In the genomic region with DNA sequence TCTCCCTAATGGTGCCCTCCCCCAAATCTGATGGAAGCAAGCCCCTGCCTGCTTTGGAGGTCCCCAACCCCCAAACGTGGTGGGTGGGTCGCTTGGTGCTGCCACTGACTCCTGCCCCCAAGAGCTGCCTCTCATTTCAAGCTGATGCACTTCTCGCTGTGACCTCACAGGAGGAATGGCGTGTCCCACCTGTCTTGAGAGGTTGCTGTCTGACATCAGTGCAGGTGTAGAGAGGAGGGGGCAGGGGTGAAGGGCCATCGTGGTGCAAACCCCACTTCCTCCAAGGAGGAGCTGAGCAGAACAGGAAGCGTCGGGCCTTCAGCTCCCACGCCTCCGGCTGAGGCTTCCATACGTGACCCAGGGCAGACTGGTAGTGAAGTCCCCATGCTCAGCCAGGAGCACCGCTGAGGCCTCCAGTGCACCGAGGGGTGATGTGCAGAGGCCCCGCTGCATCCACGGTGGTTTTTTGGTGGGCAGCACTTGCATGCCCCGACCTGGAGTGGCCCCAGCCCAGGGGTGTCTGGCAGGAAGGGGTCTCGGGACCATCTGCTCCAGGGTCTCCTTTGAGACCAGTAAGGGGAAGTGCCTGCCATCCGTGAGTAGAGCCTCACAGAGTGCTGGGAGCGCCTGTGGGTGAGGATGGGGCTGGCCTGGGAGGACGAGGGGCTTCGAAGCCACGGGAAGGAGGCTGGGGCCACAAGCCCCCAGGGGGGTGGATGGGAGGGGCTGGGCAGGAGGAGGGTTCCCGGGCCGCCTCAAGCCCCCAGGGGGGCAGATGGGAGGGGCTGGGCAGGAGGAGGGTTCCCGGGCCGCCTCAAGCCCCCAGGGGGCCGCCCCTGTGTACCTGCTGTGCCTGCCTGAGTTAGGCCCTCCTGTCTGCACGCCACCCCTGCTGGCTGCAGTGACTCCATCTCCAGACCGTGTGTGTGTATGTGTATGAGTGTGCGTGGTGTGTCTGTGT, we compare ENCODE assay signal across 1 cellular context.
TF ChIP-seq lines count a peak whose summit lies in the region.

No MANE protein-coding gene starts in this region.

TF ChIP-seq in H1, 55 proteins besides CTCF, POLR2A, EP300 and RAD21:
- TF ChIP-seq HDAC6 (IDR thresholded peaks at IDR 0.05; ENCODE audit: low read depth, low read length) = no peak
- no peak for TF ChIP-seq NANOG (IDR thresholded peaks at IDR 0.05; ENCODE audit: insufficient read depth, low read depth, low read length, poor library complexity, severe bottlenecking)
- no peak for TF ChIP-seq EGR1 (IDR thresholded peaks at IDR 0.05; ENCODE audit: borderline replicate concordance, low read depth, low read length)
- TF ChIP-seq, protein P1, sequence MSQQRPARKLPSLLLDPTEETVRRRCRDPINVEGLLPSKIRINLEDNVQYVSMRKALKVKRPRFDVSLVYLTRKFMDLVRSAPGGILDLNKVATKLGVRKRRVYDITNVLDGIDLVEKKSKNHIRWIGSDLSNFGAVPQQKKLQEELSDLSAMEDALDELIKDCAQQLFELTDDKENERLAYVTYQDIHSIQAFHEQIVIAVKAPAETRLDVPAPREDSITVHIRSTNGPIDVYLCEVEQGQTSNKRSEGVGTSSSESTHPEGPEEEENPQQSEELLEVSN (IDR thresholded peaks at IDR 0.05) = no peak
- TF ChIP-seq BCL11A (IDR thresholded peaks at IDR 0.05; ENCODE audit: low read depth in 2 of 2, low read length in 2 of 2) = no peak
- TF ChIP-seq TEAD4 (IDR thresholded peaks at IDR 0.05; ENCODE audit: low read depth, low read length) = no peak
- TF ChIP-seq YY1 (IDR thresholded peaks at IDR 0.05; ENCODE audit: low read depth, low read length) = no peak
- TF ChIP-seq TAF7 (optimal IDR thresholded peaks at IDR 0.05; ENCODE audit: borderline replicate concordance, low read depth, low read length) = no peak
- no peak for TF ChIP-seq SIRT6 (IDR thresholded peaks at IDR 0.05; ENCODE audit: low read length)
- no peak for TF ChIP-seq ZNF274 (IDR thresholded peaks at IDR 0.05; ENCODE audit: borderline replicate concordance, extremely low read depth, low read length)
- TF ChIP-seq BRCA1 (IDR thresholded peaks at IDR 0.05; ENCODE audit: low read depth, low read length) = no peak
- TF ChIP-seq KDM5A (IDR thresholded peaks at IDR 0.05; ENCODE audit: low read length) = no peak
- TF ChIP-seq FOSL1 (IDR thresholded peaks at IDR 0.05; ENCODE audit: insufficient read depth, low read depth, low read length) = no peak
- TF ChIP-seq PHF8 (conservative IDR thresholded peaks at IDR 0.05; ENCODE audit: low read depth, low read length) = no peak
- TF ChIP-seq CEBPB (IDR thresholded peaks at IDR 0.05; ENCODE audit: low read depth, low read length) = no peak
